19 cellular contexts compared by ENCODE assay signal in the genomic region with DNA sequence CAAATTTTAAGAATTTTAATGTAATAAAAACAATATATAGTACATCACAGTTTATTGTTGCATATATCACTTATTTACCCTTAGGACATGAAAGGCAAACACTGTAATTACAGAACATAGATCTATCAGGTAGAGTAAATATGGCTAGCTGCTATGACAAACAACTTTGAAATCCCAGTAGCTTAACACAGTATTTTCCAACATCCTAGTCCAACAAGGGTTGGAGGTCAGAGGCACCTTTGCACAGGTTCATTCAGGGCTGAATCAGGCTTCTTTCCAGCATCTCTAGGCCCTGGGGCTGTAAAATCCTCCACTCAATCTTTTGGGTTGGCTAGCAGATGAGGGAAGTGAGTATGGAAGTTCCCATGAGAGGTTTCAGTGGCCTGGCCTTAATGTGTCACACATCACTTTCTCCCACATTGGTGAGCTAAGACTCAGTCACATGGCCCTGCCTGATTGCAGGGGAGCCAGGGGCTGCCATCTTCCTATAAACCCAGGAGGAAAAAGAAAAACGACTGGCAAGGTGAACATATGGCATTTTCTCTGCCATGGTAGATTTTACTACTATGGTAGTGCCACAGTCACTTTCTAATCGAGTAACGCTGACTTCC. TPM values are rescaled to one million over a fixed set of nuclear protein-coding genes. Genes with fewer than 3 reads are reported as not detected.
DNase-seq lines count a peak whose midpoint lies in the region; ATAC-seq, FAIRE-seq and TF ChIP-seq lines count a peak whose summit lies in the region.
"Had no signal": no experiment of that assay in that cellular context is flagged by ENCODE, and none has a peak within 500 bp of the region (broad histone marks: within the 10 kb centered on the region; RNA-seq: fewer than 3 reads in every experiment).

No MANE protein-coding gene starts in this region.

- no peaks in the 10 kb centered on the region for H3K9me3 ChIP-seq in osteoblast (ENCODE audit: low read depth, low read length)
- H3K9me3 ChIP-seq in CD8-positive, alpha-beta T cell (ENCODE audit: low read length), result no peaks in the 10 kb centered on the region
- H3K9me3 ChIP-seq: esophagus muscularis mucosa, stomach, uterus had no signal

- peak; percentile 42 for FAIRE-seq in GM19239 (lab: Jason Lieb, UNC)
- FAIRE-seq: bronchial epithelial cell had no signal

- no peak overlapping the region for H2AFZ ChIP-seq in osteoblast (ENCODE audit: low read length)
- H2AFZ ChIP-seq: parathyroid adenoma had no signal

- H3K27ac ChIP-seq in osteoblast (ENCODE audit: low read depth, low read length), result no peak overlapping the region
- H3K27ac ChIP-seq in CD8-positive, alpha-beta T cell (ENCODE audit: low read depth, low read length), result no peak overlapping the region
- H3K27ac ChIP-seq: esophagus muscularis mucosa, KMS-11, parathyroid adenoma, skin epidermis, stomach, uterus had no signal

- no peaks in the 10 kb centered on the region for H4K20me1 ChIP-seq in osteoblast (ENCODE audit: insufficient read depth, low read length)

- H3K27me3 ChIP-seq in osteoblast (ENCODE audit: insufficient read depth, low read length), result no peaks in the 10 kb centered on the region
- H3K27me3 ChIP-seq in CD8-positive, alpha-beta T cell (ENCODE audit: insufficient read depth, low read length), result no peaks in the 10 kb centered on the region
- H3K27me3 ChIP-seq: esophagus muscularis mucosa, stomach, uterus had no signal

- CTCF ChIA-PET in activated CD8-positive, alpha-beta T cell treated with anti-CD3 and anti-CD28 coated beads for 36 hours (lab: Charles Lee), result no interaction called here
- CTCF ChIA-PET in activated CD8-positive, alpha-beta T cell treated with anti-CD3 and anti-CD28 coated beads, Interleukin-2, amount 10 ng/mL, durations not matched to agents 7 days and 5 days (lab: Charles Lee), result no interaction called here
- CTCF ChIA-PET in CD8-positive, alpha-beta T cell (lab: Charles Lee), result interaction anchor here (0.5 kb wide), 1 partner anchor 40 kb away, joined by 3 read pairs; no protein-coding TSS in a partner anchor

- intact Hi-C loops in activated CD8-positive, alpha-beta T cell treated with anti-CD3 and anti-CD28 coated beads for 36 hours (cut with micrococcal nuclease), result no loop called here
- intact Hi-C loops in cardiac septum (cut with DNase I), result no loop called here
- intact Hi-C loops in CD8-positive, alpha-beta T cell (cut with DNase I, micrococcal nuclease), result no loop called here

- H3K4me1 Mint-ChIP-seq in activated CD8-positive, alpha-beta T cell treated with anti-CD3 and anti-CD28 coated beads for 36 hours (ENCODE audit: low read depth), result peaks cover 7% of the 10 kb centered on the region
- H3K4me1 Mint-ChIP-seq in activated CD8-positive, alpha-beta T cell treated with anti-CD3 and anti-CD28 coated beads, Interleukin-2, amount 10 ng/mL, durations not matched to agents 7 days and 5 days (ENCODE audit: low read depth), result peaks cover 2% of the 10 kb centered on the region
- H3K4me1 Mint-ChIP-seq in CD8-positive, alpha-beta T cell (ENCODE audit: low read depth), result no peaks in the 10 kb centered on the region

- no peak overlapping the region for H3K4me2 ChIP-seq in osteoblast (ENCODE audit: insufficient read depth, low read length)
- H3K4me2 ChIP-seq: KMS-11 had no signal

- ATAC-seq in activated CD8-positive, alpha-beta T cell treated with anti-CD3 and anti-CD28 coated beads for 36 hours, result peak; percentile 74
- no peak for ATAC-seq in activated CD8-positive, alpha-beta T cell treated with anti-CD3 and anti-CD28 coated beads, Interleukin-2, amount 10 ng/mL, durations not matched to agents 7 days and 5 days
- ATAC-seq in HG03457 (IDR thresholded peaks at IDR 0.05; ENCODE audit: unreplicated experiment), result peak; percentile 65
- ATAC-seq in GM18517 (IDR thresholded peaks at IDR 0.05; ENCODE audit: unreplicated experiment), result no peak
- no peak for ATAC-seq in CD8-positive, alpha-beta T cell

- POLR2A ChIA-PET in activated CD8-positive, alpha-beta T cell treated with anti-CD3 and anti-CD28 coated beads for 36 hours (lab: Charles Lee), result interaction anchor here (0.6 kb wide), 1 partner anchor 89 kb away, joined by 3 read pairs; no protein-coding TSS in a partner anchor
- POLR2A ChIA-PET in activated CD8-positive, alpha-beta T cell treated with anti-CD3 and anti-CD28 coated beads, Interleukin-2, amount 10 ng/mL, durations not matched to agents 7 days and 5 days (lab: Charles Lee), result no interaction called here
- POLR2A ChIA-PET in CD8-positive, alpha-beta T cell (lab: Charles Lee), result no interaction called here

- peaks cover 7% of the 10 kb centered on the region for H3K36me3 Mint-ChIP-seq in activated CD8-positive, alpha-beta T cell treated with anti-CD3 and anti-CD28 coated beads for 36 hours (ENCODE audit: low read depth)
- H3K36me3 Mint-ChIP-seq in activated CD8-positive, alpha-beta T cell treated with anti-CD3 and anti-CD28 coated beads, Interleukin-2, amount 10 ng/mL, durations not matched to agents 7 days and 5 days (ENCODE audit: low read depth), result peaks cover 71% of the 10 kb centered on the region
- H3K36me3 Mint-ChIP-seq in CD8-positive, alpha-beta T cell, result peaks cover 67% of the 10 kb centered on the region

- no peaks in the 10 kb centered on the region for H3K36me3 ChIP-seq in osteoblast (ENCODE audit: insufficient read depth, low read length)
- H3K36me3 ChIP-seq in CD8-positive, alpha-beta T cell (ENCODE audit: insufficient read depth, low read length), result peaks cover 4% of the 10 kb centered on the region
- H3K36me3 ChIP-seq: uterus had no signal

- no peak overlapping the region for H3K27ac Mint-ChIP-seq in activated CD8-positive, alpha-beta T cell treated with anti-CD3 and anti-CD28 coated beads for 36 hours
- no peak overlapping the region for H3K27ac Mint-ChIP-seq in activated CD8-positive, alpha-beta T cell treated with anti-CD3 and anti-CD28 coated beads, Interleukin-2, amount 10 ng/mL, durations not matched to agents 7 days and 5 days
- no peak overlapping the region for H3K27ac Mint-ChIP-seq in CD8-positive, alpha-beta T cell
- H3K27ac Mint-ChIP-seq: activated naive CD8-positive, alpha-beta T cell treated with anti-CD3 and anti-CD28 coated beads, Interleukin-2, amount 10 ng/mL, durations not matched to agents 7 days and 5 days had no signal

- no peaks in the 10 kb centered on the region for H3K27me3 Mint-ChIP-seq in activated CD8-positive, alpha-beta T cell treated with anti-CD3 and anti-CD28 coated beads for 36 hours
- H3K27me3 Mint-ChIP-seq in activated CD8-positive, alpha-beta T cell treated with anti-CD3 and anti-CD28 coated beads, Interleukin-2, amount 10 ng/mL, durations not matched to agents 7 days and 5 days (ENCODE audit: low read depth), result no peaks in the 10 kb centered on the region
- H3K27me3 Mint-ChIP-seq in CD8-positive, alpha-beta T cell (ENCODE audit: low read depth), result no peaks in the 10 kb centered on the region
- H3K27me3 Mint-ChIP-seq: activated naive CD8-positive, alpha-beta T cell treated with anti-CD3 and anti-CD28 coated beads, Interleukin-2, amount 10 ng/mL, durations not matched to agents 7 days and 5 days; CD4-positive, alpha-beta memory T cell had no signal

- DNase-seq in activated CD8-positive, alpha-beta T cell treated with anti-CD3 and anti-CD28 coated beads for 36 hours, result peak; percentile 27
- DNase-seq in activated CD8-positive, alpha-beta T cell treated with anti-CD3 and anti-CD28 coated beads, Interleukin-2, amount 10 ng/mL, durations not matched to agents 7 days and 5 days, result no peak
- DNase-seq in GM19239 (ENCODE audit: insufficient read length, low spot score), result no peak
- DNase-seq in osteoblast (ENCODE audit: insufficient read length, low spot score, missing footprints), result peak; percentile 0
- DNase-seq in cardiac septum (ENCODE audit: low spot score), result no peak
- no peak for DNase-seq in CD8-positive, alpha-beta T cell
- DNase-seq: ACHN; activated naive CD8-positive, alpha-beta T cell treated with anti-CD3 and anti-CD28 coated beads, Interleukin-2, amount 10 ng/mL, durations not matched to agents 7 days and 5 days; CD4-positive, alpha-beta memory T cell; stomach; SW 1271; uterus had no signal

- H3K4me1 ChIP-seq in osteoblast (ENCODE audit: insufficient read depth, low read length), result no peaks in the 10 kb centered on the region
- H3K4me1 ChIP-seq in CD8-positive, alpha-beta T cell (ENCODE audit: insufficient read depth, low read length), result no peaks in the 10 kb centered on the region
- H3K4me1 ChIP-seq: esophagus muscularis mucosa, parathyroid adenoma, stomach, uterus had no signal

- no peak overlapping the region for H3K4me3 Mint-ChIP-seq in activated CD8-positive, alpha-beta T cell treated with anti-CD3 and anti-CD28 coated beads for 36 hours
- no peak overlapping the region for H3K4me3 Mint-ChIP-seq in activated CD8-positive, alpha-beta T cell treated with anti-CD3 and anti-CD28 coated beads, Interleukin-2, amount 10 ng/mL, durations not matched to agents 7 days and 5 days
- H3K4me3 Mint-ChIP-seq in CD8-positive, alpha-beta T cell, result no peak overlapping the region
- H3K4me3 Mint-ChIP-seq: activated naive CD8-positive, alpha-beta T cell treated with anti-CD3 and anti-CD28 coated beads, Interleukin-2, amount 10 ng/mL, durations not matched to agents 7 days and 5 days; CD4-positive, alpha-beta memory T cell had no signal

- H3K9me3 Mint-ChIP-seq in activated CD8-positive, alpha-beta T cell treated with anti-CD3 and anti-CD28 coated beads for 36 hours, result no peaks in the 10 kb centered on the region
- no peaks in the 10 kb centered on the region for H3K9me3 Mint-ChIP-seq in activated CD8-positive, alpha-beta T cell treated with anti-CD3 and anti-CD28 coated beads, Interleukin-2, amount 10 ng/mL, durations not matched to agents 7 days and 5 days (ENCODE audit: insufficient read depth)
- H3K9me3 Mint-ChIP-seq in CD8-positive, alpha-beta T cell, result no peaks in the 10 kb centered on the region
- H3K9me3 Mint-ChIP-seq: activated naive CD8-positive, alpha-beta T cell treated with anti-CD3 and anti-CD28 coated beads, Interleukin-2, amount 10 ng/mL, durations not matched to agents 7 days and 5 days; CD4-positive, alpha-beta memory T cell had no signal

- no peak for TF ChIP-seq CTCF in activated CD8-positive, alpha-beta T cell treated with anti-CD3 and anti-CD28 coated beads for 36 hours (IDR thresholded peaks at IDR 0.05)
- TF ChIP-seq CTCF in osteoblast (IDR thresholded peaks at IDR 0.05; ENCODE audit: extremely low read depth, low read depth, low read length), result no peak
- TF ChIP-seq CTCF in CD8-positive, alpha-beta T cell (IDR thresholded peaks at IDR 0.05), result no peak

- H3K4me3 ChIP-seq in osteoblast (ENCODE audit: insufficient read depth, low read length), result no peak overlapping the region
- no peak overlapping the region for H3K4me3 ChIP-seq in CD8-positive, alpha-beta T cell (ENCODE audit: low read depth, low read length)
- H3K4me3 ChIP-seq: esophagus muscularis mucosa, skin epidermis, stomach, uterus had no signal

- H3K79me2 ChIP-seq in osteoblast (ENCODE audit: insufficient read depth, low read length), result no peaks in the 10 kb centered on the region
- H3K79me2 ChIP-seq: parathyroid adenoma had no signal

RNA-seq across cellular contexts. Expression of gene HERC6, which starts 32.9 kb away (rescaled TPM):
- 1 to 10 TPM; 3.0 to 4.0 TPM for total RNA-seq in activated CD8-positive, alpha-beta T cell treated with anti-CD3 and anti-CD28 coated beads for 36 hours
- total RNA-seq in activated CD8-positive, alpha-beta T cell treated with anti-CD3 and anti-CD28 coated beads, Interleukin-2, amount 10 ng/mL, durations not matched to agents 7 days and 5 days, result 10 to 100 TPM; 25.5 to 26.9 TPM
- 12.4 and 21.4 TPM in 2 replicates for total RNA-seq in osteoblast
- total RNA-seq in cardiac septum, result 10.0 TPM
- 1 to 10 TPM; 8.2 TPM for total RNA-seq in CD8-positive, alpha-beta T cell

RNA-seq across cellular contexts. Expression of gene HERC5, which starts 45.3 kb away (rescaled TPM):
- total RNA-seq in activated CD8-positive, alpha-beta T cell treated with anti-CD3 and anti-CD28 coated beads for 36 hours, result 10 to 100 TPM; 10.2 to 10.5 TPM
- total RNA-seq in activated CD8-positive, alpha-beta T cell treated with anti-CD3 and anti-CD28 coated beads, Interleukin-2, amount 10 ng/mL, durations not matched to agents 7 days and 5 days, result 10 to 100 TPM; 30.2 TPM
- total RNA-seq in osteoblast (0.88 and 1.4 TPM in 2 replicates), cardiac septum (1.9 TPM)
- total RNA-seq in CD8-positive, alpha-beta T cell, result 10 to 100 TPM; 13.2 to 13.5 TPM

Comparison
In these comparisons a context has a peak if more than half of its experiments do, and no peak if none do; other contexts are left out.
1. ATAC-seq: peak in activated CD8-positive, alpha-beta T cell treated with anti-CD3 and anti-CD28 coated beads for 36 hours (single experiment) and HG03457 (single experiment); none in activated CD8-positive, alpha-beta T cell treated with anti-CD3 and anti-CD28 coated beads, Interleukin-2, amount 10 ng/mL, durations not matched to agents 7 days and 5 days (single experiment), GM18517 (single experiment) and CD8-positive, alpha-beta T cell (single experiment).
2. DNase-seq: peak in activated CD8-positive, alpha-beta T cell treated with anti-CD3 and anti-CD28 coated beads for 36 hours (single experiment) and osteoblast (single experiment); none in activated CD8-positive, alpha-beta T cell treated with anti-CD3 and anti-CD28 coated beads, Interleukin-2, amount 10 ng/mL, durations not matched to agents 7 days and 5 days (single experiment), GM19239 (single experiment), cardiac septum (single experiment) and CD8-positive, alpha-beta T cell (0 of 7).